19 cellular contexts compared by ENCODE assay signal in the genomic region with DNA sequence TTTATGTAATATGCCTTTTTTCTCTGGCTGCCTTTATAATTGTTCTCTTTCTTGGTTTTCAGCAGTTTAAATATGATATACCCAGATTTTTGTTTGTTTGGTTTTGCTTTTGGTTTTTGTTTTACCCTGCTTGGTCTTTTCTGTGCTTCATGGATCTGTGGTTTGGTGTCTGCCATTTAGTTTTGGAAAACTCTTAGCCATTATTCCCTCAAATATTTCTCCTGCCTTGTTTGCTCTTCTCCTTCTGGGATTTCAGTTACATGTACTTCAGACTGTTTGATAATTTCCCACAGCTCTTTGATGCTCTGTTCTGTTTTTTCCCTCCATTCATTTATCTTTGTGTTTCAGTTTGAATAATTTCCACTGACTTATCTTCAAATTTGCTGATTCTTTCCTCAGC.
DNase-seq lines count a peak whose midpoint lies in the region; ATAC-seq, FAIRE-seq and TF ChIP-seq lines count a peak whose summit lies in the region.
"Had no signal": no experiment of that assay in that cellular context is flagged by ENCODE, and none has a peak within 500 bp of the region (broad histone marks: within the 10 kb centered on the region; RNA-seq: fewer than 3 reads in every experiment).

No MANE protein-coding gene starts in this region.

- H3K14ac ChIP-seq in H1 (ENCODE audit: insufficient read length) = no peak overlapping the region

- H3K9ac ChIP-seq in MM.1S (ENCODE audit: low read length) = no peak overlapping the region
- no peak overlapping the region for H3K9ac ChIP-seq in H1 (replicated peaks in 1 of 4; ENCODE audit: extremely low read depth in 1 of 4, low read depth in 3 of 4, low read length in 3 of 4)
- H3K9ac ChIP-seq: BLaER1 treated with 17β-estradiol and CSF1 and Interleukin-3, amounts not matched to agents 10 nM and 100 nM had no signal

- no peak overlapping the region for H2BK5ac ChIP-seq in H1 (ENCODE audit: low read depth, low read length)

- H3K4me3 ChIP-seq in MM.1S (ENCODE audit: low read length) (no peak overlapping the region), H1 (ENCODE audit: extremely low read depth in 1 of 4, insufficient read depth in 2 of 4, low read depth in 3 of 4, low read length in 4 of 4) (no peak overlapping the region)
- H3K4me3 ChIP-seq: A549; BLaER1 treated with 17β-estradiol and CSF1 and Interleukin-3, amounts not matched to agents 10 nM and 100 nM had no signal

- H4K5ac ChIP-seq in H1 (ENCODE audit: insufficient read length, low read depth, low read length) = no peak overlapping the region

- no peak overlapping the region for H3K27ac ChIP-seq in MM.1S (ENCODE audit: low read length)
- H3K27ac ChIP-seq in H1 (ENCODE audit: low read depth, low read length) = no peak overlapping the region
- H3K27ac ChIP-seq: 22Rv1; A549; BLaER1 treated with 17β-estradiol and CSF1 and Interleukin-3, amounts not matched to agents 10 nM and 100 nM; C4-2B had no signal

- DNase-seq in GM19239 (ENCODE audit: insufficient read length, low spot score) = no peak
- DNase-seq in MM.1S = no peak
- no peak for DNase-seq in H1 (ENCODE audit: low read depth in 1 of 2, low spot score in 2 of 2)
- DNase-seq in NCI-H146 (lab: John Stamatoyannopoulos, UW) = no peak
- DNase-seq: AML-193; Caco-2; Calu3; CD4-positive, alpha-beta T cell; CD8-positive, alpha-beta T cell; DMS79 treated with DMSO at 0.1 percent for 48 hours; GF-D8 had no signal

- POLR2A ChIA-PET in H1 (lab: Charles Lee; ENCODE audit: partially characterized antibody) = no interaction called here

- no peak for TF ChIP-seq RAD21 in H1 (IDR thresholded peaks at IDR 0.05 in 1 of 2, conservative IDR thresholded peaks at IDR 0.05 in 1 of 2; ENCODE audit: low read depth in 2 of 2, low read length in 2 of 2)

- H3K4ac ChIP-seq in H1 (replicated peaks; ENCODE audit: insufficient read length, low read depth, low read length) = no peak overlapping the region

- H2AK5ac ChIP-seq in H1 (ENCODE audit: low read depth, low read length) = no peak overlapping the region

- H4K20me1 ChIP-seq in MM.1S (ENCODE audit: insufficient read depth, low read length) (no peaks in the 10 kb centered on the region), H1 (replicated peaks in 1 of 2; ENCODE audit: control insufficient read depth in 1 of 2, insufficient read depth in 2 of 2, low read length in 2 of 2) (no peaks in the 10 kb centered on the region)
- H4K20me1 ChIP-seq: BLaER1 treated with 17β-estradiol and CSF1 and Interleukin-3, amounts not matched to agents 10 nM and 100 nM had no signal

- no peaks in the 10 kb centered on the region for H3K23me2 ChIP-seq in H1 (ENCODE audit: low read depth, low read length)

- H3K9me3 ChIP-seq in MM.1S (replicated peaks; ENCODE audit: insufficient read depth, low read length) = no peaks in the 10 kb centered on the region
- H3K9me3 ChIP-seq in H1 (ENCODE audit: insufficient read depth in 2 of 2, low read depth in 1 of 2, low read length in 1 of 2) = no peaks in the 10 kb centered on the region
- H3K9me3 ChIP-seq: A549, Caco-2 had no signal

- H3K4me2 ChIP-seq in MM.1S (ENCODE audit: low read depth, low read length) = peak overlapping the region; percentile 13; the same call in 1 of the 2 replicates
- H3K4me2 ChIP-seq in H1 (ENCODE audit: insufficient read depth in 1 of 2, low read depth in 2 of 2, low read length in 2 of 2) = no peak overlapping the region
- H3K4me2 ChIP-seq: A549; BLaER1 treated with 17β-estradiol and CSF1 and Interleukin-3, amounts not matched to agents 10 nM and 100 nM had no signal

- H3K36me3 ChIP-seq in MM.1S (replicated peaks; ENCODE audit: insufficient read depth, low read length) = no peaks in the 10 kb centered on the region
- H3K36me3 ChIP-seq in H1 (ENCODE audit: control insufficient read depth in 2 of 4, insufficient read depth in 4 of 4, low read length in 3 of 4) = no peaks in the 10 kb centered on the region

- H2AFZ ChIP-seq in MM.1S (ENCODE audit: low read length) = no peak overlapping the region
- no peak overlapping the region for H2AFZ ChIP-seq in H1 (ENCODE audit: low read length)

- no peak overlapping the region for H4K91ac ChIP-seq in H1 (replicated peaks; ENCODE audit: insufficient read length, low read length)

- no peak overlapping the region for H4K8ac ChIP-seq in H1 (ENCODE audit: extremely low read depth, insufficient read depth, low read length)

- H3K23ac ChIP-seq in H1 (ENCODE audit: insufficient read length) = no peak overlapping the region

- H3K79me2 ChIP-seq in MM.1S (ENCODE audit: low read length) = no peaks in the 10 kb centered on the region
- no peaks in the 10 kb centered on the region for H3K79me2 ChIP-seq in H1 (ENCODE audit: control insufficient read depth in 1 of 2, insufficient read depth in 2 of 2, low read length in 2 of 2)

- TF ChIP-seq CTCF in MM.1S (IDR thresholded peaks at IDR 0.05; ENCODE audit: low read length) (no peak), H1 (IDR thresholded peaks at IDR 0.05; ENCODE audit: control extremely low read depth in 1 of 3, insufficient read depth in 1 of 3, low read depth in 1 of 3, low read length in 3 of 3) (no peak)

- no peak overlapping the region for H3K56ac ChIP-seq in H1 (replicated peaks; ENCODE audit: insufficient read length, low read depth, low read length)

- ATAC-seq in HG03460 (IDR thresholded peaks at IDR 0.05; ENCODE audit: unreplicated experiment) = no peak
- ATAC-seq: A549; CD8-positive, alpha-beta T cell had no signal

- no peaks in the 10 kb centered on the region for H3K9me2 ChIP-seq in MM.1S (replicated peaks; ENCODE audit: insufficient read depth, low read length)

- CTCF ChIA-PET in H1 (lab: Charles Lee; ENCODE audit: partially characterized antibody) = interaction anchor here (1.2 kb wide), 1 partner anchor 11 kb away, joined by 3 read pairs; no protein-coding TSS in a partner anchor

- peak; percentile 68 for FAIRE-seq in GM19239 (lab: Jason Lieb, UNC)
- FAIRE-seq in H1 (lab: Jason Lieb, UNC) = peak; percentile 65
- FAIRE-seq: D721Med, G401.6, GM12891 had no signal

- H3K4me1 ChIP-seq in MM.1S (ENCODE audit: low read length) = no peaks in the 10 kb centered on the region
- H3K4me1 ChIP-seq in H1 (replicated peaks in 1 of 4; ENCODE audit: control insufficient read depth in 3 of 4, insufficient read depth in 4 of 4, low read length in 3 of 4) = no peaks in the 10 kb centered on the region
- H3K4me1 ChIP-seq: A549, Caco-2 had no signal

- no peak overlapping the region for H2BK12ac ChIP-seq in H1 (ENCODE audit: low read depth, low read length)

- TF ChIP-seq POLR2A in H1 (IDR thresholded peaks at IDR 0.05; ENCODE audit: control extremely low read depth in 1 of 2, low read depth in 2 of 2, low read length in 2 of 2) = no peak

- no peak overlapping the region for H2BK20ac ChIP-seq in H1 (ENCODE audit: low read length)

- H3K79me1 ChIP-seq in H1 (ENCODE audit: low read depth, low read length) = no peaks in the 10 kb centered on the region

- no peak overlapping the region for H2BK120ac ChIP-seq in H1 (replicated peaks; ENCODE audit: low read depth, low read length)

- H3K18ac ChIP-seq in H1 (ENCODE audit: extremely low read depth, low read length) = no peak overlapping the region

- TF ChIP-seq EP300 in H1 (IDR thresholded peaks at IDR 0.05; ENCODE audit: borderline replicate concordance in 1 of 2, low read depth in 2 of 2, low read length in 2 of 2) = no peak

- no peaks in the 10 kb centered on the region for H3F3A ChIP-seq in MM.1S (ENCODE audit: insufficient read depth, low read length)

- no peak overlapping the region for H2BK15ac ChIP-seq in H1 (ENCODE audit: low read length)

- H3K27me3 ChIP-seq in MM.1S (replicated peaks; ENCODE audit: insufficient read depth, low read length) = no peaks in the 10 kb centered on the region
- H3K27me3 ChIP-seq in H1 (replicated peaks in 1 of 4; ENCODE audit: control insufficient read depth in 3 of 4, extremely low read depth in 1 of 4, insufficient read depth in 3 of 4, low read length in 3 of 4) = no peaks in the 10 kb centered on the region
- H3K27me3 ChIP-seq: BLaER1 treated with 17β-estradiol and CSF1 and Interleukin-3, amounts not matched to agents 10 nM and 100 nM had no signal

TF ChIP-seq in H1, 55 proteins besides CTCF, POLR2A, EP300 and RAD21:
- TF ChIP-seq POU5F1 (IDR thresholded peaks at IDR 0.05; ENCODE audit: low read depth, low read length) = no peak
